ENCODE assay signal across 1 cellular context in genomic region chr19:2327773-2328400, GRCh38.
A peak's percentile ranks its signal among the peaks of the same experiment; 100 is the strongest.
TF ChIP-seq lines count a peak whose summit lies in the region.

No MANE protein-coding gene starts in this region.

TF ChIP-seq in K562, 482 proteins besides CTCF, POLR2A, EP300 and RAD21 (continued from another document):
- TF ChIP-seq ZNF609 (CRISPR knock-in tag; IDR thresholded peaks at IDR 0.05; ENCODE audit: borderline replicate concordance) (no peak), ZNF586 (CRISPR knock-in tag; conservative IDR thresholded peaks at IDR 0.05) (no peak), CHD7 (IDR thresholded peaks at IDR 0.05; ENCODE audit: low read depth, low read length) (no peak), U2AF2 (optimal IDR thresholded peaks at IDR 0.05; ENCODE audit: low read depth, low read length) (no peak), CTBP1 (IDR thresholded peaks at IDR 0.05; ENCODE audit: borderline replicate concordance) (no peak), SREBF2 (CRISPR knock-in tag; IDR thresholded peaks at IDR 0.05) (0 out of 2 replicates have a peak, but pooled peaks have one; percentile 64), FOXJ2 (tag; IDR thresholded peaks at IDR 0.05) (no peak), THAP7 (CRISPR knock-in tag; IDR thresholded peaks at IDR 0.05) (no peak), TEAD2 (tag; IDR thresholded peaks at IDR 0.05) (no peak), ATF2 (CRISPR knock-in tag; IDR thresholded peaks at IDR 0.05) (no peak), FIP1L1 (IDR thresholded peaks at IDR 0.05; ENCODE audit: low read depth, low read length, poor library complexity, severe bottlenecking) (no peak), POLR3G (IDR thresholded peaks at IDR 0.05; ENCODE audit: extremely low read depth, insufficient read length, insufficient replicate concordance) (no peak), CBX1 (IDR thresholded peaks at IDR 0.05; ENCODE audit: low read depth) (no peak), BRCA1 (IDR thresholded peaks at IDR 0.05) (no peak), BRCA1 (CRISPR knock-in tag; IDR thresholded peaks at IDR 0.05) (no peak), NELFE (IDR thresholded peaks at IDR 0.05; ENCODE audit: insufficient read depth, insufficient read length) (no peak), TAF15 (IDR thresholded peaks at IDR 0.05; ENCODE audit: low read depth, low read length) (no peak), ZNF785 (CRISPR knock-in tag; IDR thresholded peaks at IDR 0.05) (no peak), E4F1 (CRISPR knock-in tag; IDR thresholded peaks at IDR 0.05; ENCODE audit: borderline replicate concordance) (no peak), TAF9B (IDR thresholded peaks at IDR 0.05; ENCODE audit: partially characterized antibody) (no peak), RCOR1 (IDR thresholded peaks at IDR 0.05; ENCODE audit: borderline replicate concordance in 1 of 2, low read depth in 2 of 2, low read length in 2 of 2) (no peak), ZNF764 (CRISPR knock-in tag; IDR thresholded peaks at IDR 0.05; ENCODE audit: low read depth) (no peak), ZNF121 (CRISPR knock-in tag; conservative IDR thresholded peaks at IDR 0.05) (no peak), ARID1B (IDR thresholded peaks at IDR 0.05) (no peak), SMARCE1 (IDR thresholded peaks at IDR 0.05) (0 out of 2 replicates have a peak, but pooled peaks have one; percentile 16)
TF ChIP-seq in K562: peak in this region for 20.
